Comparison of ENCODE assay signal across 29 cellular contexts in the genomic region with DNA sequence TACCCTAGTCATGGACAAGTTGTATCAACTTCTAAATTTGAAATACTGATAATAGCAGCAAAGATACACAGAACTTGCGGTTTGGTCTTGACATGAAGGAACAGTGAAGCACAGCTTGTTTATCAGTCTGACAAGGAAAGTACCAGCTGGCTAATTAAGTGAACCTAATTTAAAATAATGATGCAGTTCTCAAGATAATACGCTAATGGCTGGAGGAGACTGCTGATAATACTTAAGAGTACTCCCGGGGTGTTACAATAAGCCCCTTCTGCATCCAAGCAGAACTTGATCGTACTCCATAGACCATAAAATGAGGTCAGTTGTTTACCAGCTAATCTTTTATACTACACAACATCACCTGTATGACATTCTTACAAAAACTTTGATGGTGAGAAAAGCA.
"Had no signal": no experiment of that assay in that cellular context is flagged by ENCODE, and none has a peak within 500 bp of the region (broad histone marks: within the 10 kb centered on the region; RNA-seq: fewer than 3 reads in every experiment).

No MANE protein-coding gene starts in this region.

- H3K9me3 Mint-ChIP-seq: nephron progenitor cell; stimulated activated naive CD8-positive, alpha-beta T cell treated with anti-CD3 and anti-CD28 coated beads, Interleukin-15, amount 100 ng/mL, for 72 hours; type B pancreatic cell had no signal

- H3K4me1 Mint-ChIP-seq: activated B cell treated with CpG ODN at 0.5 μM for 24 hours; naive B cell; nephron progenitor cell; stimulated activated memory B cell treated with anti-CD40 and anti-IgM and Interleukin-4, amounts not matched to agents 10 μg/mL and 1 μg/mL and 100 μg/mL, for 72 hours; stimulated activated naive CD8-positive, alpha-beta T cell treated with anti-CD3 and anti-CD28 coated beads, Interleukin-15, amount 100 ng/mL, for 72 hours had no signal

- H3K36me3 ChIP-seq: brain microvascular endothelial cell, gastrocnemius medialis, neutrophil, vagina had no signal

- H3K4me3 Mint-ChIP-seq: activated B cell treated with CpG ODN at 0.5 μM for 24 hours; effector memory CD8-positive, alpha-beta T cell; naive B cell; nephron progenitor cell; stimulated activated memory B cell treated with anti-CD40 and anti-IgM and Interleukin-4, amounts not matched to agents 10 μg/mL and 1 μg/mL and 100 μg/mL, for 72 hours; stimulated activated naive CD8-positive, alpha-beta T cell treated with anti-CD3 and anti-CD28 coated beads, Interleukin-15, amount 100 ng/mL, for 72 hours; type B pancreatic cell had no signal

- H2AFZ ChIP-seq: hepatocyte had no signal

- H3K27me3 ChIP-seq: brain microvascular endothelial cell, dorsolateral prefrontal cortex, gastrocnemius medialis, hepatocyte, neutrophil, vagina had no signal

- H3K4me3 ChIP-seq: coronary artery, dorsolateral prefrontal cortex, gastrocnemius medialis, hepatocyte, skin epidermis, vagina had no signal

- H3K9me3 ChIP-seq: gastrocnemius medialis, neutrophil, vagina had no signal

- H3K4me1 ChIP-seq: gastrocnemius medialis, vagina had no signal

- H3K27ac Mint-ChIP-seq: activated B cell treated with CpG ODN at 0.5 μM for 24 hours; effector memory CD8-positive, alpha-beta T cell; naive B cell; nephron progenitor cell; progenitor cell of endocrine pancreas; stimulated activated memory B cell treated with anti-CD40 and anti-IgM and Interleukin-4, amounts not matched to agents 10 μg/mL and 1 μg/mL and 100 μg/mL, for 72 hours; stimulated activated naive CD8-positive, alpha-beta T cell treated with anti-CD3 and anti-CD28 coated beads, Interleukin-15, amount 100 ng/mL, for 72 hours; type B pancreatic cell had no signal

- H3K79me2 ChIP-seq: hepatocyte had no signal

- H3K4me2 ChIP-seq: hepatocyte had no signal

- H3K36me3 Mint-ChIP-seq: naive B cell; stimulated activated memory B cell treated with anti-CD40 and anti-IgM and Interleukin-4, amounts not matched to agents 10 μg/mL and 1 μg/mL and 100 μg/mL, for 72 hours; type B pancreatic cell had no signal

- H3K27me3 Mint-ChIP-seq: activated B cell treated with CpG ODN at 0.5 μM for 24 hours; effector memory CD8-positive, alpha-beta T cell; naive B cell; progenitor cell of endocrine pancreas; stimulated activated memory B cell treated with anti-CD40 and anti-IgM and Interleukin-4, amounts not matched to agents 10 μg/mL and 1 μg/mL and 100 μg/mL, for 72 hours; stimulated activated naive CD8-positive, alpha-beta T cell treated with anti-CD3 and anti-CD28 coated beads, Interleukin-15, amount 100 ng/mL, for 72 hours; type B pancreatic cell had no signal

- H3K27ac ChIP-seq: brain microvascular endothelial cell, coronary artery, dorsolateral prefrontal cortex, gastrocnemius medialis, hepatocyte, neutrophil, skin epidermis, vagina had no signal

- DNase-seq: activated B cell treated with CpG ODN at 0.5 μM for 24 hours; activated CD4-positive, alpha-beta T cell treated with anti-CD3 and anti-CD28 coated beads, Interleukin-2, amount 50 U/mL, for 48 hours; activated CD8-positive, alpha-beta memory T cell treated with anti-CD3 and anti-CD28 coated beads for 24 hours; activated effector memory CD4-positive, alpha-beta T cell treated with Interleukin-2 at 50 U/mL for 16 hours; activated naive CD4-positive, alpha-beta T cell treated with anti-CD3 and anti-CD28 coated beads, Interleukin-2, amount 50 U/mL, for 16 hours; amniotic stem cell; brain microvascular endothelial cell; dorsolateral prefrontal cortex; effector memory CD8-positive, alpha-beta T cell; erythroblast; gastrocnemius medialis; islet precursor cell; left ventricle myocardium superior; naive B cell; nephron progenitor cell; stimulated activated CD4-positive, alpha-beta T cell treated with anti-CD3 and anti-CD28 coated beads, Interleukin-1b, Interleukin-23, amount 100 ng/mL, for 48 hours; stimulated activated CD4-positive, alpha-beta T cell treated with anti-CD3 and anti-CD28 coated beads, Interleukin-4, amount 100 ng/mL, for 4 hours; stimulated activated CD8-positive, alpha-beta memory T cell treated with anti-CD3 and anti-CD28 coated beads, Interleukin-4, amount 100 ng/mL, for 48 hours; stimulated activated naive CD8-positive, alpha-beta T cell treated with anti-CD3 and anti-CD28 coated beads, Interleukin-15, amount 100 ng/mL, for 72 hours; substantia nigra; T-helper 2 cell had no signal
